In genomic region chr3:100954199-100954935, GRCh38 we compare ENCODE assay signal across 18 cellular contexts. TPM values are rescaled to one million over a fixed set of nuclear protein-coding genes. Genes with fewer than 3 reads are reported as not detected.
DNase-seq lines count a peak whose midpoint lies in the region; ATAC-seq and TF ChIP-seq lines count a peak whose summit lies in the region.
"Had no signal": no experiment of that assay in that cellular context is flagged by ENCODE, and none has a peak within 500 bp of the region (broad histone marks: within the 10 kb centered on the region; RNA-seq: fewer than 3 reads in every experiment).

No MANE protein-coding gene starts in this region.

- no peak for TF ChIP-seq POLR2A in right lobe of liver (IDR thresholded peaks at IDR 0.05)

- no peak overlapping the region for H2AFZ ChIP-seq in ACC112 (ENCODE audit: low read length, unreplicated experiment)
- H2AFZ ChIP-seq: hepatocyte had no signal

- H3K9me3 ChIP-seq in skeletal muscle satellite cell (replicated peaks; ENCODE audit: low read length) (no peaks in the 10 kb centered on the region), right lobe of liver (no peaks in the 10 kb centered on the region)

- WGBS in right lobe of liver (ENCODE audit: insufficient coverage, low coverage, low lambda C conversion rate, missing lambda C conversion rate): 41% methylated on average over 3 of the region's 3 CpGs

- TF ChIP-seq CTCF in fibroblast of mammary gland (conservative IDR thresholded peaks at IDR 0.05; ENCODE audit: control insufficient read depth, insufficient read depth, low read depth, low read length): no peak
- TF ChIP-seq CTCF in right lobe of liver (IDR thresholded peaks at IDR 0.05): no peak

- peak overlapping the region; percentile 44 for H3K4me2 ChIP-seq in skeletal muscle satellite cell (ENCODE audit: low read length)
- H3K4me2 ChIP-seq: hepatocyte had no signal

- H3K9ac ChIP-seq in skeletal muscle satellite cell (ENCODE audit: low read depth, low read length): peak overlapping the region; percentile 70

- H3K4me1 ChIP-seq in ACC112 (ENCODE audit: control insufficient read depth, insufficient read depth, low read length, unreplicated experiment): peaks cover 36% of the 10 kb centered on the region
- H3K4me1 ChIP-seq in skeletal muscle satellite cell (ENCODE audit: control insufficient read depth, insufficient read depth, low read length): peaks cover 45% of the 10 kb centered on the region
- no peaks in the 10 kb centered on the region for H3K4me1 ChIP-seq in right lobe of liver

- H3K79me2 ChIP-seq in ACC112 (ENCODE audit: control insufficient read depth, insufficient read depth, low read length, unreplicated experiment): no peaks in the 10 kb centered on the region
- H3K79me2 ChIP-seq: hepatocyte had no signal

- H3K27ac ChIP-seq in ACC112 (ENCODE audit: low read depth, low read length) (peak overlapping the region; percentile 96), right lobe of liver (no peak overlapping the region)

- intact Hi-C loops in right lobe of liver (cut with DNase I): no loop called here

- H3K4me3 ChIP-seq in ACC112 (ENCODE audit: low read depth, low read length): peak overlapping the region; percentile 52; the same call in 1 of the 2 replicates
- H3K4me3 ChIP-seq in fibroblast of mammary gland (ENCODE audit: control insufficient read depth, low read depth, low read length): no peak overlapping the region
- H3K4me3 ChIP-seq in skeletal muscle satellite cell (ENCODE audit: low read length): no peak overlapping the region
- H3K4me3 ChIP-seq in right lobe of liver: no peak overlapping the region
- H3K4me3 ChIP-seq: hepatocyte had no signal

- ATAC-seq in right lobe of liver: no peak

- no peaks in the 10 kb centered on the region for H3K27me3 ChIP-seq in ACC112 (ENCODE audit: insufficient read depth, low read length)
- H3K27me3 ChIP-seq in skeletal muscle satellite cell (ENCODE audit: control insufficient read depth, insufficient read depth, low read length): no peaks in the 10 kb centered on the region
- no peaks in the 10 kb centered on the region for H3K27me3 ChIP-seq in right lobe of liver
- H3K27me3 ChIP-seq: hepatocyte had no signal

- H3K36me3 ChIP-seq in ACC112 (ENCODE audit: insufficient read depth, low read length): peaks cover 3% of the 10 kb centered on the region; the same call in 1 of the 2 replicates
- H3K36me3 ChIP-seq in skeletal muscle satellite cell (ENCODE audit: insufficient read depth, low read length): no peaks in the 10 kb centered on the region
- H3K36me3 ChIP-seq in right lobe of liver: no peaks in the 10 kb centered on the region

- peak; percentile 35 for DNase-seq in NCI-H82 treated with DMSO at 0.1 percent for 48 hours (lab: John Stamatoyannopoulos, UW; ENCODE audit: unreplicated experiment)
- peak; percentile 66 for DNase-seq in fibroblast of mammary gland (ENCODE audit: low read depth)
- no peak for DNase-seq in NCI-H345 (lab: John Stamatoyannopoulos, UW)
- DNase-seq in NCI-H524 (lab: John Stamatoyannopoulos, UW): no peak
- no peak for DNase-seq in NCI-H1417 (lab: John Stamatoyannopoulos, UW)
- no peak for DNase-seq in right lobe of liver
- DNase-seq: ACHN; activated CD4-positive, alpha-beta T cell treated with anti-CD3 and anti-CD28 coated beads, Interleukin-2, amount 10 ng/mL, durations not matched to agents 24 days and 14 days; activated gamma-delta T cell treated with Interleukin-2 at 50 U/mL for 16 hours; CD4-positive, alpha-beta T cell; KBM-7; NCI-H1105 treated with DMSO at 0.1 percent for 48 hours; NCI-H2171 treated with DMSO at 0.1 percent for 48 hours; stimulated activated CD4-positive, alpha-beta T cell treated with anti-CD3 and anti-CD28 coated beads, Interleukin-4, amount 100 ng/mL, for 4 hours; stimulated activated CD8-positive, alpha-beta memory T cell treated with anti-CD3 and anti-CD28 coated beads, Interleukin-4, amount 100 ng/mL, for 48 hours had no signal

RNA-seq across cellular contexts. Expression of gene ABI3BP, which starts 38.9 kb away (rescaled TPM):
- total RNA-seq in skeletal muscle satellite cell (2012; rRNA removed): 81.9 and 192 TPM in 2 replicates
- total RNA-seq in right lobe of liver: 1 to 10 TPM; 1.5 to 4.9 (median 3.0) TPM
- total RNA-seq: activated CD4-positive, alpha-beta T cell treated with anti-CD3 and anti-CD28 coated beads, Interleukin-2, amount 10 ng/mL, durations not matched to agents 24 days and 14 days; CD4-positive, alpha-beta T cell had no signal

Comparison
In these comparisons a context has a peak if more than half of its experiments do, and no peak if none do; other contexts are left out.
1. DNase-seq: peak in NCI-H82 treated with DMSO at 0.1 percent for 48 hours (single experiment) and fibroblast of mammary gland (single experiment); none in NCI-H345 (single experiment), NCI-H524 (0 of 2), NCI-H1417 (0 of 3) and right lobe of liver (0 of 3).